ENCODE assay signal across 8 cellular contexts in the genomic region with DNA sequence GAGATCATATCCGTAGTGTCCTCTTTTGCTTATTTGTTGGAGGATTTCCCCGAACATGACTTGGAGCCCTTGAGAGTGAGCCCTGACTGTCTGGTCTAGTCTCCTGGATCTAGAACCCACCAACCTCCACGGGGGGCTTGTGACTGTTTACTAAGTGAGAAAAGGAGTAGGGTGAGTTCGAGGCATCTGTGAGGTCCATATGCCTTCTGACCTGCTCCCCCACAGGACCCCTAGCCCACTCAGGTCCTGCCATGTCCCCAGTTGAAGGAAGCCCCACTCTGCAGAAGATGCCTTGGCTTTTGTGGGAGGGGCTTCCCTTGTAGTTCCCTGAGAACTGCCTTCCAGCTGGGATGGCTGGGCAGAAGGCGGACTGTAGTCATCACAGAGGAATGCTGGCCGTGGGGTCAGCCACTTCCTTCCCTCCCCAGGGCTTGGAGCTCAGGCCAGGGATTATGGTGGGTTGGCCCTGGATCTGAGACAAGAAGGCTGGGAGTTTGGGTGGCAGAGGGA. TPM values are rescaled to one million over a fixed set of nuclear protein-coding genes. Genes with fewer than 3 reads are reported as not detected.
DNase-seq lines count a peak whose midpoint lies in the region; ATAC-seq and TF ChIP-seq lines count a peak whose summit lies in the region.

No MANE protein-coding gene starts in this region.

- peaks cover 13 to 81% (median 51%) of the 10 kb centered on the region in 9 donors for H3K4me1 ChIP-seq in heart right ventricle
- H3K4me1 ChIP-seq in prostate gland (replicated peaks) = no peaks in the 10 kb centered on the region

- 39 to 40% methylated on average over 6 of the region's 6 CpGs for WGBS in heart right ventricle, 2 donors
- WGBS in prostate gland = 55% methylated on average over 6 of the region's 6 CpGs

- peak overlapping the region; percentile 97 for H3K27ac ChIP-seq in AG04450 (ENCODE audit: low read depth, low read length)
- H3K27ac ChIP-seq in heart right ventricle = peak overlapping the region; percentile 84 to 100 (median 94)
- peak overlapping the region; percentile 94 to 96 for H3K27ac ChIP-seq in prostate gland

- H3K27me3 ChIP-seq in AG04450 (ENCODE audit: control insufficient read depth, insufficient read depth, low read length) (no peaks in the 10 kb centered on the region), heart right ventricle (no peaks in the 10 kb centered on the region), prostate gland (replicated peaks; ENCODE audit: insufficient read depth) (no peaks in the 10 kb centered on the region)

- ATAC-seq in heart right ventricle = peak; percentile 6 to 46 (median 33)

- H3K27me3 Mint-ChIP-seq in HFFc6 (ENCODE audit: insufficient read depth) = peaks cover 1% of the 10 kb centered on the region
- no peaks in the 10 kb centered on the region for H3K27me3 Mint-ChIP-seq in activated naive CD8-positive, alpha-beta T cell treated with anti-CD3 and anti-CD28 coated beads for 36 hours

- H3K9me3 Mint-ChIP-seq in HFFc6 = no peaks in the 10 kb centered on the region
- no peaks in the 10 kb centered on the region for H3K9me3 Mint-ChIP-seq in activated naive CD8-positive, alpha-beta T cell treated with anti-CD3 and anti-CD28 coated beads for 36 hours

- POLR2A ChIA-PET in AG04450 (lab: Yijun Ruan, JAX) = interaction anchor here (1.0 to 3.9 kb wide), 10 partner anchors 8 to 270 kb away, joined by 3 to 45 read pairs (median 5); a partner anchor contains a TSS
- POLR2A ChIA-PET in HEK293T (lab: Yijun Ruan, JAX) = interaction anchor here (1.1 to 2.5 kb wide), 5 partner anchors 31 to 270 kb away, joined by 3 to 15 read pairs (median 3); a partner anchor contains a TSS

- no peaks in the 10 kb centered on the region for H3K36me3 ChIP-seq in heart right ventricle
- no peaks in the 10 kb centered on the region for H3K36me3 ChIP-seq in prostate gland

- H3K4me3 ChIP-seq in AG04450 (ENCODE audit: low read depth, low read length) (peak overlapping the region; percentile 74), heart right ventricle (peak overlapping the region in 9 of 10 donors; percentile 50 to 88 (median 77)), prostate gland (peak overlapping the region in 1 of 2 donors; percentile 71)

- peak overlapping the region; percentile 88 for H3K4me3 Mint-ChIP-seq in HFFc6
- H3K4me3 Mint-ChIP-seq in activated naive CD8-positive, alpha-beta T cell treated with anti-CD3 and anti-CD28 coated beads for 36 hours = peak overlapping the region; percentile 80

- H3K9me3 ChIP-seq in AG04450 (ENCODE audit: control insufficient read depth, insufficient read depth, low read length) = no peaks in the 10 kb centered on the region
- no peaks in the 10 kb centered on the region for H3K9me3 ChIP-seq in heart right ventricle
- H3K9me3 ChIP-seq in prostate gland = no peaks in the 10 kb centered on the region

- TF ChIP-seq POLR2A in prostate gland (IDR thresholded peaks at IDR 0.05) = no peak

- DNase-seq in AG04450 (ENCODE audit: low read depth, low spot score) (peak; percentile 86), HFFc6 (peak; percentile 87), heart right ventricle (peak; percentile 71 to 81), prostate gland (ENCODE audit: low spot score) (peak; percentile 28), NCI-H1105 treated with DMSO at 0.1 percent for 48 hours (lab: John Stamatoyannopoulos, UW) (no peak), RPMI8226 (no peak), HEK293T (ENCODE audit: extremely low spot score) (no peak)
- DNase-seq in activated naive CD8-positive, alpha-beta T cell treated with anti-CD3 and anti-CD28 coated beads for 36 hours = peak; percentile 4

- CTCF ChIA-PET in AG04450 (lab: Charles Lee) = interaction anchor here (1.0 to 11.9 kb wide), 5 partner anchors 9 to 111 kb away, joined by 3 to 209 read pairs (median 6); no protein-coding TSS in a partner anchor
- CTCF ChIA-PET in HEK293T (lab: Yijun Ruan, JAX) = interaction anchor here (1.1 to 1.4 kb wide), 3 partner anchors 9 to 129 kb away, joined by 4 to 6 read pairs (median 5); no protein-coding TSS in a partner anchor

- H3K4me1 Mint-ChIP-seq in HFFc6 (ENCODE audit: low read depth) = peaks cover 60% of the 10 kb centered on the region
- H3K4me1 Mint-ChIP-seq in activated naive CD8-positive, alpha-beta T cell treated with anti-CD3 and anti-CD28 coated beads for 36 hours = peaks cover 62% of the 10 kb centered on the region

- peak overlapping the region; percentile 98 for H3K27ac Mint-ChIP-seq in HFFc6
- peak overlapping the region; percentile 99 for H3K27ac Mint-ChIP-seq in activated naive CD8-positive, alpha-beta T cell treated with anti-CD3 and anti-CD28 coated beads for 36 hours

- TF ChIP-seq CTCF in AG04450 (IDR thresholded peaks at IDR 0.05; ENCODE audit: low read depth, low read length) (no peak), HFFc6 (IDR thresholded peaks at IDR 0.05) (no peak), heart right ventricle (IDR thresholded peaks at IDR 0.05) (no peak), prostate gland (IDR thresholded peaks at IDR 0.05) (no peak)

- intact Hi-C loops in heart right ventricle (cut with DNase I) = loop anchor here in 7 of 10 donors (2.0 to 10.0 kb wide), 4 partner anchors 70 to 203 kb away; a partner anchor contains a TSS
- intact Hi-C loops in prostate gland (cut with DNase I) = loop anchor here (10.0 kb wide), 2 partner anchors 203 to 243 kb away; a partner anchor contains a TSS

- H3K36me3 Mint-ChIP-seq in HFFc6 (ENCODE audit: low read depth) = no peaks in the 10 kb centered on the region
- no peaks in the 10 kb centered on the region for H3K36me3 Mint-ChIP-seq in activated naive CD8-positive, alpha-beta T cell treated with anti-CD3 and anti-CD28 coated beads for 36 hours

TF ChIP-seq in HEK293T, 16 proteins besides CTCF, POLR2A, EP300 and RAD21:
- TF ChIP-seq ARNT (IDR thresholded peaks at IDR 0.05) (no peak), L3MBTL2 (conservative IDR thresholded peaks at IDR 0.05) (no peak), SUZ12 (IDR thresholded peaks at IDR 0.05) (no peak), FOXK2 (IDR thresholded peaks at IDR 0.05) (no peak), NFRKB (IDR thresholded peaks at IDR 0.05) (no peak), FOXA1 (IDR thresholded peaks at IDR 0.05) (no peak), CTBP1 (IDR thresholded peaks at IDR 0.05; ENCODE audit: borderline replicate concordance) (no peak), LEF1 (IDR thresholded peaks at IDR 0.05; ENCODE audit: borderline replicate concordance) (no peak), BHLHE40 (IDR thresholded peaks at IDR 0.05; ENCODE audit: borderline replicate concordance) (no peak), FOXM1 (IDR thresholded peaks at IDR 0.05; ENCODE audit: borderline replicate concordance) (no peak), ZNF384 (IDR thresholded peaks at IDR 0.05) (no peak), HDGF (IDR thresholded peaks at IDR 0.05; ENCODE audit: borderline replicate concordance) (no peak), ELF4 (IDR thresholded peaks at IDR 0.05) (no peak), SP1 (IDR thresholded peaks at IDR 0.05) (no peak)
- TF ChIP-seq, protein P1, sequence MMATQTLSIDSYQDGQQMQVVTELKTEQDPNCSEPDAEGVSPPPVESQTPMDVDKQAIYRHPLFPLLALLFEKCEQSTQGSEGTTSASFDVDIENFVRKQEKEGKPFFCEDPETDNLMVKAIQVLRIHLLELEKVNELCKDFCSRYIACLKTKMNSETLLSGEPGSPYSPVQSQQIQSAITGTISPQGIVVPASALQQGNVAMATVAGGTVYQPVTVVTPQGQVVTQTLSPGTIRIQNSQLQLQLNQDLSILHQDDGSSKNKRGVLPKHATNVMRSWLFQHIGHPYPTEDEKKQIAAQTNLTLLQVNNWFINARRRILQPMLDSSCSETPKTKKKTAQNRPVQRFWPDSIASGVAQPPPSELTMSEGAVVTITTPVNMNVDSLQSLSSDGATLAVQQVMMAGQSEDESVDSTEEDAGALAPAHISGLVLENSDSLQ (IDR thresholded peaks at IDR 0.05) = no peak

RNA-seq across cellular contexts. Expression of a gene that starts 7.0 kb away (rescaled TPM):
- polyA plus RNA-seq in AG04450 (2011; rRNA removed) = 22.6 and 30.0 TPM in 2 replicates
- polyA minus RNA-seq in AG04450 (2011; rRNA and poly(A)+ RNA removed) = 47.8 and 59.2 TPM in 2 replicates
- total RNA-seq in HFFc6 (2021; fragmentation: NEBNext Ultra II Directional; extraction: Animal tissue kit (Norgen Biotek cat#: 25700)) = 10 to 100 TPM in 5 of 6 experiments, 1 to 10 TPM in 1; 9.8 to 19.7 (median 17.3) TPM
- total RNA-seq in activated naive CD8-positive, alpha-beta T cell treated with anti-CD3 and anti-CD28 coated beads for 36 hours = 100 to 1,000 TPM; 228 to 232 TPM
- total RNA-seq in heart right ventricle = 100 to 1,000 TPM in 1 of 10 donors, 10 to 100 TPM in 8, 1 to 10 TPM in 1; 9.5 to 146 (median 19.2) TPM
- polyA plus RNA-seq in heart right ventricle = 10 to 100 TPM in 1 of 2 donors, 1 to 10 TPM in 1; 8.6 to 13.7 TPM
- total RNA-seq in prostate gland = 10 to 100 TPM; 42.2 to 47.0 TPM

RNA-seq across cellular contexts. Expression of a gene that starts 45.8 kb away (rescaled TPM):
- polyA plus RNA-seq in AG04450 (2011; rRNA removed) = not detected in 2 replicates
- not detected in 2 replicates for polyA minus RNA-seq in AG04450 (2011; rRNA and poly(A)+ RNA removed)
- total RNA-seq in HFFc6 (2021; fragmentation: NEBNext Ultra II Directional; extraction: Animal tissue kit (Norgen Biotek cat#: 25700)) = not detected
- total RNA-seq in activated naive CD8-positive, alpha-beta T cell treated with anti-CD3 and anti-CD28 coated beads for 36 hours = not detected
- not detected for total RNA-seq in heart right ventricle
- polyA plus RNA-seq in heart right ventricle = not detected
- total RNA-seq in prostate gland = not detected

RNA-seq across cellular contexts. Expression of a gene that starts 59.2 kb away (rescaled TPM):
- 17.6 and 25.3 TPM in 2 replicates for polyA plus RNA-seq in AG04450 (2011; rRNA removed)
- 31.1 and 41.4 TPM in 2 replicates for polyA minus RNA-seq in AG04450 (2011; rRNA and poly(A)+ RNA removed)
- 10 to 100 TPM; 11.6 to 27.7 (median 12.8) TPM for total RNA-seq in HFFc6 (2021; fragmentation: NEBNext Ultra II Directional; extraction: Animal tissue kit (Norgen Biotek cat#: 25700))
- 10 to 100 TPM; 40.7 to 49.1 TPM for total RNA-seq in activated naive CD8-positive, alpha-beta T cell treated with anti-CD3 and anti-CD28 coated beads for 36 hours
- total RNA-seq in heart right ventricle = 10 to 100 TPM; 26.6 to 38.5 (median 33.2) TPM
- 10 to 100 TPM in 1 of 2 donors, 1 to 10 TPM in 1; 6.8 to 11.6 TPM for polyA plus RNA-seq in heart right ventricle
- total RNA-seq in prostate gland = 10 to 100 TPM; 20.2 to 37.0 TPM

Comparison
In these comparisons a context has a peak if more than half of its experiments do, and no peak if none do; other contexts are left out.
1. DNase-seq: peak in AG04450 (single experiment), HFFc6 (single experiment), activated naive CD8-positive, alpha-beta T cell treated with anti-CD3 and anti-CD28 coated beads for 36 hours (single experiment), heart right ventricle (2 of 2) and prostate gland (single experiment); none in NCI-H1105 treated with DMSO at 0.1 percent for 48 hours (single experiment), RPMI8226 (single experiment) and HEK293T (single experiment).
2. Peak in every context shown above with its lines, with median percentiles within 50 percentile points of each other: H3K27ac ChIP-seq.